Comparison of ENCODE assay signal across 8 cellular contexts in the genomic region with DNA sequence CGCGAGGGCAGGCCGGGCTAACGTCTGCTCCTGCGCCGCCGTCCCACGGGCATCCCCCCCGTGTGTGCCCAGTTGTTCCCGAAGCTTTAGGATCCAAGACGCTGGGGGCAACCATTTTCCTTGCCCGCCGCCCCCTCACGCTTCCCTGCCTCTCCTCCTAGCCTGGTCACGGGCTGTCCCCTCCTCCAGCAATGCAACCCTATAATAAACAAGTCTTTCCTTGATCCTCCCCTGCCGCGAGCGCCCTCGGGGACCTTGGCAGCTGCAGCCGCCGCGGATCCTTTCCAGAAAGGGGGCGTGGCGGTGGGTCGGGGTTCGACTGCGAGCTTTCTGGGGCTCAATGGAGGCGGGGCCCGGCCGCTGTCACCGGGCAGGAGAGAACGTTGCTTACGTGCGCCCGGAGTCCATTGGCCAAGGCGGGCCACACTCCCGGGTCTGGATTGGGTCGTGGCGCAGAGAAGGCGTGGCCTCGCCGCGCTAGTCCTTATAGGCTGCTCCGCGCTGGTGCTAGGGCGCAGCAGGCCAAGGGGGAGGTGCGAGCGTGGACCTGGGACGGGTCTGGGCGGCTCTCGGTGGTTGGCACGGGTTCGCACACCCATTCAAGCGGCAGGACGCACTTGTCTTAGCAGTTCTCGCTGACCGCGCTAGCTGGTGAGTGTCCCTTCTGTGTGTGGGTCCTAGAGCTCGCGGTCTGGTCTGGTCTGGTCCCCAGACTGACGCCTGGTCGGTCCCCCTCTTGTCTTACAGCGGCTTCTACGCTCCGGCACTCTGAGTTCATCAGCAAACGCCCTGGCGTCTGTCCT. TPM values are rescaled to one million over a fixed set of nuclear protein-coding genes. Genes with fewer than 3 reads are reported as not detected.
DNase-seq lines count a peak whose midpoint lies in the region; ATAC-seq and TF ChIP-seq lines count a peak whose summit lies in the region.

A gene with protein sequence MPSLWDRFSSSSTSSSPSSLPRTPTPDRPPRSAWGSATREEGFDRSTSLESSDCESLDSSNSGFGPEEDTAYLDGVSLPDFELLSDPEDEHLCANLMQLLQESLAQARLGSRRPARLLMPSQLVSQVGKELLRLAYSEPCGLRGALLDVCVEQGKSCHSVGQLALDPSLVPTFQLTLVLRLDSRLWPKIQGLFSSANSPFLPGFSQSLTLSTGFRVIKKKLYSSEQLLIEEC (plus strand): TSS at position 515 of the 803 bp plus-strand sequence. CDS start 293 bp downstream, outside the sequence.

- in situ Hi-C loops in GM18951 (cut with MboI; ENCODE audit: low sequenced_read_pairs, unreplicated experiment): no loop called here

- ATAC-seq in HG03196 (IDR thresholded peaks at IDR 0.05; ENCODE audit: unreplicated experiment): peak; percentile 74
- peak; percentile 93 for ATAC-seq in activated B cell treated with CpG ODN at 0.5 μM for 24 hours (ENCODE audit: low read depth)

- 0 to 1% (median 0%) methylated on average over 41 to 67 of the region's 67 CpGs for WGBS in spleen, 5 donors

- H3K36me3 Mint-ChIP-seq in activated B cell treated with CpG ODN at 0.5 μM for 24 hours (ENCODE audit: low read depth) (peaks cover 32% of the 10 kb centered on the region), immature natural killer cell (peaks cover 20 to 28% (median 24%) of the 10 kb centered on the region in 3 donors)

- DNase-seq in AG08395 (ENCODE audit: low spot score): peak; percentile 99
- DNase-seq in NCI-H345 (lab: John Stamatoyannopoulos, UW): peak; percentile 97
- DNase-seq in activated B cell treated with CpG ODN at 0.5 μM for 24 hours: peak; percentile 95
- peak; percentile 94 to 100 (median 99) for DNase-seq in caudate nucleus (lab: John Stamatoyannopoulos, UW)
- peak; percentile 98 to 99 (median 98) for DNase-seq in immature natural killer cell
- DNase-seq in spleen: peak; percentile 100

- peak; percentile 100 for TF ChIP-seq POLR2A in GM18951 (IDR thresholded peaks at IDR 0.05; ENCODE audit: extremely low read depth, insufficient read depth, insufficient read length)
- peak; percentile 100 for TF ChIP-seq POLR2A in spleen (IDR thresholded peaks at IDR 0.05)

- H3K27me3 Mint-ChIP-seq in activated B cell treated with CpG ODN at 0.5 μM for 24 hours (no peaks in the 10 kb centered on the region), immature natural killer cell (ENCODE audit: low read depth in 3 of 3) (peaks cover 8 to 34% (median 24%) of the 10 kb centered on the region in 3 donors)

- intact Hi-C loops in activated B cell treated with CpG ODN at 0.5 μM for 24 hours (cut with micrococcal nuclease): loop anchor here (1.0 kb wide), 7 partner anchors 12 to 185 kb away; a partner anchor contains a TSS
- intact Hi-C loops in spleen (cut with DNase I; ENCODE audit: low total_unique reads): loop anchor here (10.0 kb wide), 1 partner anchor 59 kb away; a partner anchor contains a TSS

- CTCF ChIA-PET in activated B cell treated with CpG ODN at 0.5 μM for 24 hours (lab: Charles Lee): interaction anchor here (0.9 to 9.4 kb wide), 11 partner anchors 13 to 225 kb away, joined by 3 to 131 read pairs (median 12); a partner anchor contains a TSS

- TF ChIP-seq CTCF in activated B cell treated with CpG ODN at 0.5 μM for 24 hours (IDR thresholded peaks at IDR 0.05) (no peak), spleen (IDR thresholded peaks at IDR 0.05 in 8 of 11, conservative IDR thresholded peaks at IDR 0.05 in 3 of 11) (peak in 2 of 11 experiments; percentile 24 to 45)

- H3K4me1 ChIP-seq in spleen: peaks cover 22 to 73% (median 46%) of the 10 kb centered on the region in 6 donors

- no peaks in the 10 kb centered on the region for H3K9me3 Mint-ChIP-seq in activated B cell treated with CpG ODN at 0.5 μM for 24 hours
- H3K9me3 Mint-ChIP-seq in immature natural killer cell: no peaks in the 10 kb centered on the region

- POLR2A ChIA-PET in activated B cell treated with CpG ODN at 0.5 μM for 24 hours (lab: Charles Lee): interaction anchor here (0.6 to 13.6 kb wide), 30 partner anchors 8 to 423 kb away, joined by 3 to 967 read pairs (median 5); a partner anchor contains a TSS

- peaks cover 40% of the 10 kb centered on the region for H3K4me1 Mint-ChIP-seq in activated B cell treated with CpG ODN at 0.5 μM for 24 hours
- H3K4me1 Mint-ChIP-seq in immature natural killer cell: peaks cover 52 to 59% of the 10 kb centered on the region in 2 donors

- no peaks in the 10 kb centered on the region for H3K9me3 ChIP-seq in spleen

- peak within 1 kb of the TSS; percentile 98 for H3K4me3 Mint-ChIP-seq in activated B cell treated with CpG ODN at 0.5 μM for 24 hours
- H3K4me3 Mint-ChIP-seq in immature natural killer cell: peak within 1 kb of the TSS; percentile 97 to 100 (median 99)

- H3K27me3 ChIP-seq in spleen (replicated peaks in 1 of 7): no peaks in the 10 kb centered on the region

- H3K27ac Mint-ChIP-seq in activated B cell treated with CpG ODN at 0.5 μM for 24 hours (peak within 1 kb of the TSS; percentile 94), immature natural killer cell (peak within 1 kb of the TSS; percentile 92 to 99 (median 94))

- peak within 1 kb of the TSS; percentile 82 to 98 (median 93) for H3K4me3 ChIP-seq in spleen

- H3K36me3 ChIP-seq in spleen: peaks cover 6 to 29% (median 18%) of the 10 kb centered on the region in 6 donors

- peak within 1 kb of the TSS; percentile 100 for H3K27ac ChIP-seq in caudate nucleus (ENCODE audit: low read depth, low read length)
- H3K27ac ChIP-seq in spleen: peak within 1 kb of the TSS; percentile 89 to 99 (median 97)

RNA-seq across cellular contexts. Expression of the gene that starts here (rescaled TPM):
- total RNA-seq in activated B cell treated with CpG ODN at 0.5 μM for 24 hours: 175 and 180 TPM in 2 replicates
- polyA plus RNA-seq in immature natural killer cell: 100 to 1,000 TPM; 437 to 876 (median 450) TPM
- 100 to 1,000 TPM; 103 to 308 (median 249) TPM for total RNA-seq in spleen
- 100 to 1,000 TPM in 2 of 3 donors, 10 to 100 TPM in 1; 99.3 to 247 (median 209) TPM for polyA plus RNA-seq in spleen

Comparison
In these comparisons a context has a peak if more than half of its experiments do, and no peak if none do; other contexts are left out.
1. Peak in every context shown above with its lines: DNase-seq, ATAC-seq, H3K4me3 ChIP-seq and H3K27ac ChIP-seq.